ENCODE assay signal across 1 cellular context in the genomic region with DNA sequence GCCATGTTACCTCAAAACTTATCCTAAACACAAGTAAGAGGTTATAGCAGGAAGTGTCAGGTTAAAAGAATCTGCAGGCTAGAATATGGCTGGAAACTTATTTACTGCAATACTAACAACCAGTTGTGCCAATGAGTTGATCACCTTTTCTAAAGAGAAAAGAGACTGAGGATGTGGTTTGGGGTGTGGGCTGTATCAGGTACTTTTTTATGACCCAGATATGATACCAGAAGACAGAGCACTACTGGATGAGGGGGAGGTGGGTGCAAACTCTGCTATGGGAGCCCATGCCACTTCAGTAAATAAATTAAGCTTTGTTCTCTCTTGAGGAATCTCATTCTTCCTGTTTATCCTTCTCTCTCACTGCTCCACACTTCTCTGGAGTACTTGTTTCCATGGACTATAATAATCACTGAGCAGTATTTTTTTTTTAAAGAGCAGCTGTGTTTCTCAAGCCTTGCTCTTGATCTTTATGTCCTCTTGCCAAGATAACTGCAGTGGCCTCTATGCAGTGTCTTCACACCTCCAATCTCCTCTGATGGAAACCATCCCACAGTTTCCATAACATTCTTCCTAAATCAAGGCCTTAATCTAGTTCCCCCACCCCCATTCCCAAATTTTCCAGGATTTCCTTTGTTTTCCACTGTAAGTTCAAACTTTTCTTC.
TF ChIP-seq lines count a peak whose summit lies in the region.

No MANE protein-coding gene starts in this region.

TF ChIP-seq in SK-N-SH, 30 proteins besides CTCF, POLR2A, EP300 and RAD21 (continued from another document):
- TF ChIP-seq FOSL2 (IDR thresholded peaks at IDR 0.05; ENCODE audit: borderline replicate concordance, low read depth) (no peak), NRF1 (IDR thresholded peaks at IDR 0.05; ENCODE audit: low read depth, low read length) (no peak)
